ENCODE assay signal across 8 cellular contexts in the genomic region with DNA sequence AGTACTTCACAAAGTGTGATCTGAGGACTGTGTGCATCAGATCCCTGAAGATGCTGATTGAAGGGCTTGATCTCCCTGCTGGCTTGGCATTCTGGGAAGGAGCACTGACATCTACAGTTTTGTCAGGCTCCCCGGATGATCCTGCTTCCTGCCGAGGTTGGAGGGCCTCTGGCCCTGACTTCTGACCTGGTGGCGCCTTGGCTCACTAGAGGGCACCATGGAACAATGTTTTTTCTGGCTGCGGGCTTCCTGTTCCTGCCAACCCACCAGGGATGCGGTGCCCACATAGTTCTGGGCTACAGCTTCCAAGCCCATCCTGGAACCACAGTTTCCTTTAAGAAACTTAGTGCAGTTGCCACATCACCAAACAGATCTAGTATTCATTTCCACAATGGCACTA. TPM values are rescaled to one million over a fixed set of nuclear protein-coding genes. Genes with fewer than 3 reads are reported as not detected.
DNase-seq lines count a peak whose midpoint lies in the region; ATAC-seq lines count a peak whose summit lies in the region.

No MANE protein-coding gene starts in this region.

- WGBS in GM23248 (ENCODE audit: low coverage in 1 of 2, low lambda C conversion rate in 2 of 2, missing lambda C conversion rate in 2 of 2), 2 experiments: 60 to 70% methylated on average over 5 of the region's 5 CpGs
- WGBS in right cardiac atrium: 22% methylated on average over 5 of the region's 5 CpGs

- peak overlapping the region; percentile 50 for H2AFZ ChIP-seq in GM23248

- no peak overlapping the region for H3K4me3 Mint-ChIP-seq in naive thymus-derived CD8-positive, alpha-beta T cell
- H3K4me3 Mint-ChIP-seq in activated naive CD8-positive, alpha-beta T cell treated with anti-CD3 and anti-CD28 coated beads, Interleukin-2, amount 50 U/mL, for 24 hours: no peak overlapping the region

- no peak overlapping the region for H3K4me2 ChIP-seq in GM23248 (ENCODE audit: unreplicated experiment)

- peaks cover 0 to 9% (median 2%) of the 10 kb centered on the region in 9 donors for H3K9me3 Mint-ChIP-seq in naive thymus-derived CD8-positive, alpha-beta T cell
- no peaks in the 10 kb centered on the region for H3K9me3 Mint-ChIP-seq in activated naive CD8-positive, alpha-beta T cell treated with anti-CD3 and anti-CD28 coated beads, Interleukin-2, amount 50 U/mL, for 24 hours

- H3K4me3 ChIP-seq in GM23248 (no peak overlapping the region), SJSA1 (no peak overlapping the region), right cardiac atrium (ENCODE audit: low read length) (no peak overlapping the region)

- H3K79me2 ChIP-seq in GM23248 (ENCODE audit: insufficient read depth): no peaks in the 10 kb centered on the region

- no peak overlapping the region for H3K27ac Mint-ChIP-seq in naive thymus-derived CD8-positive, alpha-beta T cell
- H3K27ac Mint-ChIP-seq in activated naive CD8-positive, alpha-beta T cell treated with anti-CD3 and anti-CD28 coated beads, Interleukin-2, amount 50 U/mL, for 24 hours: no peak overlapping the region

- in situ Hi-C loops in GM23248 (cut with MboI): no loop called here

- peaks cover 0 to 4% (median 0%) of the 10 kb centered on the region in 4 donors for H3K4me1 Mint-ChIP-seq in naive thymus-derived CD8-positive, alpha-beta T cell
- no peaks in the 10 kb centered on the region for H3K4me1 Mint-ChIP-seq in activated naive CD8-positive, alpha-beta T cell treated with anti-CD3 and anti-CD28 coated beads, Interleukin-2, amount 50 U/mL, for 24 hours

- H3K36me3 Mint-ChIP-seq in naive thymus-derived CD8-positive, alpha-beta T cell: no peaks in the 10 kb centered on the region
- H3K36me3 Mint-ChIP-seq in activated naive CD8-positive, alpha-beta T cell treated with anti-CD3 and anti-CD28 coated beads, Interleukin-2, amount 50 U/mL, for 24 hours (ENCODE audit: low read depth): no peaks in the 10 kb centered on the region

- no peak overlapping the region for H3K27ac ChIP-seq in GM23248
- peak overlapping the region; percentile 94; the same call in 1 of the 2 replicates for H3K27ac ChIP-seq in SJSA1
- no peak overlapping the region for H3K27ac ChIP-seq in right cardiac atrium (ENCODE audit: low read length)

- peaks cover 30% of the 10 kb centered on the region for H3F3A ChIP-seq in GM23248 (ENCODE audit: insufficient read depth)

- no peak overlapping the region for H3K9ac ChIP-seq in GM23248

- no peaks in the 10 kb centered on the region for H3K9me3 ChIP-seq in GM23248 (ENCODE audit: low read depth)
- no peaks in the 10 kb centered on the region for H3K9me3 ChIP-seq in SJSA1 (replicated peaks)
- H3K9me3 ChIP-seq in right cardiac atrium (ENCODE audit: control insufficient read depth, low read length): no peaks in the 10 kb centered on the region

- peaks cover 56% of the 10 kb centered on the region for H3K4me1 ChIP-seq in GM23248 (ENCODE audit: insufficient read depth)
- H3K4me1 ChIP-seq in SJSA1 (replicated peaks): peaks cover 52% of the 10 kb centered on the region
- H3K4me1 ChIP-seq in right cardiac atrium (ENCODE audit: control insufficient read depth, insufficient read depth, low read length): peaks cover 27% of the 10 kb centered on the region

- DNase-seq in A172 (ENCODE audit: low spot score): peak; percentile 70
- DNase-seq in GM23248: no peak
- DNase-seq in SJSA1 (ENCODE audit: low read depth in 1 of 2, low spot score in 2 of 2): peak; percentile 61 to 68
- DNase-seq in right cardiac atrium: peak; percentile 39 to 67 (median 60)
- DNase-seq in naive thymus-derived CD8-positive, alpha-beta T cell: no peak
- DNase-seq in activated naive CD8-positive, alpha-beta T cell treated with anti-CD3 and anti-CD28 coated beads, Interleukin-2, amount 50 U/mL, for 24 hours: no peak
- no peak for DNase-seq in NCI-H2171 (lab: John Stamatoyannopoulos, UW)

- peaks cover 0 to 23% (median 2%) of the 10 kb centered on the region in 5 donors for H3K27me3 Mint-ChIP-seq in naive thymus-derived CD8-positive, alpha-beta T cell
- no peaks in the 10 kb centered on the region for H3K27me3 Mint-ChIP-seq in activated naive CD8-positive, alpha-beta T cell treated with anti-CD3 and anti-CD28 coated beads, Interleukin-2, amount 50 U/mL, for 24 hours

- intact Hi-C loops in right cardiac atrium (cut with DNase I): loop anchor here in 1 of 4 donors (5.0 kb wide), 1 partner anchor 37 kb away; the partner anchor contains the start of gene RASAL2

- POLR2A ChIA-PET in naive thymus-derived CD8-positive, alpha-beta T cell (lab: Charles Lee): no interaction called here

- H3K27me3 ChIP-seq in GM23248 (replicated peaks; ENCODE audit: insufficient read depth) (no peaks in the 10 kb centered on the region), SJSA1 (replicated peaks) (no peaks in the 10 kb centered on the region), right cardiac atrium (ENCODE audit: control insufficient read depth, insufficient read depth) (no peaks in the 10 kb centered on the region)

- ATAC-seq in right cardiac atrium (peak in 1 of 2 donors; percentile 34), HG03565 (IDR thresholded peaks at IDR 0.05; ENCODE audit: unreplicated experiment) (no peak)
- no peak for ATAC-seq in naive thymus-derived CD8-positive, alpha-beta T cell
- no peak for ATAC-seq in activated naive CD8-positive, alpha-beta T cell treated with anti-CD3 and anti-CD28 coated beads, Interleukin-2, amount 50 U/mL, for 24 hours

- no peaks in the 10 kb centered on the region for H4K20me1 ChIP-seq in GM23248 (ENCODE audit: insufficient read depth)

- H3K9me2 ChIP-seq in GM23248 (ENCODE audit: insufficient read depth): no peaks in the 10 kb centered on the region

- H3K36me3 ChIP-seq in GM23248 (ENCODE audit: low read depth): no peaks in the 10 kb centered on the region
- H3K36me3 ChIP-seq in SJSA1: no peaks in the 10 kb centered on the region

RNA-seq across cellular contexts. Expression of gene RASAL2, which starts 38.8 kb away (rescaled TPM):
- 18.7 and 23.8 TPM in 2 replicates for total RNA-seq in A172 (2014; rRNA removed; shearing (Covaris generic))
- total RNA-seq in GM23248 (2014; rRNA removed; shearing (Covaris generic)): 21.5 and 23.1 TPM in 2 replicates
- 9.5 and 10.1 TPM in 2 replicates for polyA plus RNA-seq in GM23248 (2016; fragmentation: Nextera tagmentation; extraction: Ambion mirVana)
- 15.0 and 25.4 TPM in 2 replicates for total RNA-seq in SJSA1 (2014; rRNA removed; shearing (Covaris generic))
- total RNA-seq in right cardiac atrium: 10 to 100 TPM; 21.2 to 34.3 (median 29.6) TPM
- 6.9 TPM for polyA plus RNA-seq in right cardiac atrium
- total RNA-seq in naive thymus-derived CD8-positive, alpha-beta T cell: not detected
- not detected for polyA plus RNA-seq in naive thymus-derived CD8-positive, alpha-beta T cell

Comparison
In these comparisons a context has a peak if more than half of its experiments do, and no peak if none do; other contexts are left out.
1. DNase-seq: peak in A172 (single experiment), SJSA1 (2 of 2) and right cardiac atrium (3 of 3); none in GM23248 (single experiment), naive thymus-derived CD8-positive, alpha-beta T cell (0 of 10), activated naive CD8-positive, alpha-beta T cell treated with anti-CD3 and anti-CD28 coated beads, Interleukin-2, amount 50 U/mL, for 24 hours (single experiment) and NCI-H2171 (single experiment).
2. RNA of gene RASAL2, which starts 38.8 kb away (total RNA-seq): 21.2 to 34.3 TPM in right cardiac atrium, 15.0 to 25.4 TPM in SJSA1, 21.5 to 23.1 TPM in GM23248 and 18.7 to 23.8 TPM in A172; not detected in naive thymus-derived CD8-positive, alpha-beta T cell; every median in the first group is over 10 times any median in the second.